1 cellular context compared by ENCODE assay signal in the genomic region with DNA sequence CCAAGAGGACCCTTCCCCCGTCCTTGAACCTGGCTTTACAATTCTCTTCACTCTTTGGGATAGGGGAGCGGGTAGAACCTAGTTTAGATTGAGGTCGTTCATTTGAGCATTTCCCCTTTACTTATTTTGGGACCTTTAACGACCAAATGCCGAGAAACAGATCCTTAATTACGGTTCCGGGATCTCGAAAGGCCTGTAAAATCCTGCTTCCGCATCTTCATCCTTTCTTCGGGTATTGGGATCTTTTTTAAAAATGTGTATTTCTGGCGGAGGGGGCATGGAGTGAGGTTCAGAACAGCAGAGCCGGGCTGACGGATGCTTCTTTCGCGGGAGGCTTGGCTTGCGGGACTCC.
A peak's percentile ranks its signal among the peaks of the same experiment; 100 is the strongest.
TF ChIP-seq lines count a peak whose summit lies in the region.

No MANE protein-coding gene starts in this region.

TF ChIP-seq in H1, 55 proteins besides CTCF, POLR2A, EP300 and RAD21 (continued from another document):
- TF ChIP-seq POU5F1 (IDR thresholded peaks at IDR 0.05; ENCODE audit: low read depth, low read length) (no peak), JUND (IDR thresholded peaks at IDR 0.05; ENCODE audit: low read length) (no peak), POLR2AphosphoS5 (IDR thresholded peaks at IDR 0.05; ENCODE audit: low read depth, low read length) (0 out of 2 replicates have a peak, but pooled peaks have one; percentile 12), CHD1 (IDR thresholded peaks at IDR 0.05; ENCODE audit: low read depth, low read length) (no peak), SAP30 (IDR thresholded peaks at IDR 0.05; ENCODE audit: insufficient read depth, insufficient replicate concordance, low read length) (no peak), ASH2L (IDR thresholded peaks at IDR 0.05; ENCODE audit: low read length) (peak; percentile 5), TBP (IDR thresholded peaks at IDR 0.05; ENCODE audit: low read depth, low read length) (no peak), KDM5A (IDR thresholded peaks at IDR 0.05; ENCODE audit: low read length) (no peak), TEAD4 (IDR thresholded peaks at IDR 0.05; ENCODE audit: low read depth, low read length) (no peak), EGR1 (IDR thresholded peaks at IDR 0.05; ENCODE audit: borderline replicate concordance, low read depth, low read length) (no peak), BRCA1 (IDR thresholded peaks at IDR 0.05; ENCODE audit: low read depth, low read length) (no peak)
TF ChIP-seq in H1: peak in this region for 3.
